Comparison of ENCODE assay signal across 8 cellular contexts in genomic region chr7:75074262-75074641, GRCh38. TPM values are rescaled to one million over a fixed set of nuclear protein-coding genes. Genes with fewer than 3 reads are reported as not detected.
DNase-seq lines count a peak whose midpoint lies in the region; TF ChIP-seq lines count a peak whose summit lies in the region.
"Not testable (repeated sequence)": the region's sequence is repeated elsewhere in the genome, so short reads cannot be mapped to it uniquely, and the experiment has no call there.

No MANE protein-coding gene starts in this region.

- peaks cover 17% of the 10 kb centered on the region for H3K4me1 Mint-ChIP-seq in activated T-cell treated with anti-CD3 and anti-CD28 coated beads, Interleukin-2, amount 50 U/mL, for 24 hours (ENCODE audit: low read depth)

- H3K36me3 Mint-ChIP-seq in activated T-cell treated with anti-CD3 and anti-CD28 coated beads, Interleukin-2, amount 50 U/mL, for 24 hours (ENCODE audit: low read depth), result peaks cover 30% of the 10 kb centered on the region

- TF ChIP-seq EP300 in sigmoid colon (IDR thresholded peaks at IDR 0.05), result not testable (repeated sequence)

- intact Hi-C loops in sigmoid colon (cut with DNase I), result loop anchor here (10.0 kb wide), 1 partner anchor 691 kb away; no protein-coding TSS in a partner anchor

- not testable (repeated sequence) for H3K27ac ChIP-seq in OCI-LY3 (ENCODE audit: low read length)
- peak overlapping the region; percentile 93 for H3K27ac ChIP-seq in caudate nucleus (ENCODE audit: low read depth, low read length)
- peak overlapping the region; percentile 82 to 86 for H3K27ac ChIP-seq in mucosa of rectum (ENCODE audit: low read depth in 2 of 2, low read length in 2 of 2)
- peak overlapping the region; percentile 88 to 99 (median 93) for H3K27ac ChIP-seq in sigmoid colon

- H3K27me3 ChIP-seq in OCI-LY3 (ENCODE audit: low read depth, low read length); mucosa of rectum (ENCODE audit: control insufficient read depth in 2 of 2, insufficient read depth in 2 of 2, low read length in 2 of 2); sigmoid colon: not testable (repeated sequence)

- peak overlapping the region; percentile 82; the same call in 1 of the 2 replicates for H2AFZ ChIP-seq in OCI-LY3 (ENCODE audit: low read depth, low read length)

- not testable (repeated sequence) for H3K9me3 ChIP-seq in OCI-LY3 (ENCODE audit: insufficient read depth, low read length); mucosa of rectum (ENCODE audit: control insufficient read depth in 2 of 2, low read length in 2 of 2); sigmoid colon

- H3K4me3 ChIP-seq in GM12864 (ENCODE audit: low read depth, low read length), result peak overlapping the region; percentile 94
- peak overlapping the region; percentile 92 for H3K4me3 ChIP-seq in OCI-LY3 (ENCODE audit: low read length)
- peak overlapping the region; percentile 85 to 86 for H3K4me3 ChIP-seq in foreskin fibroblast (ENCODE audit: low read depth in 1 of 2, low read length in 2 of 2)
- peak overlapping the region; percentile 93 to 96 for H3K4me3 ChIP-seq in mucosa of rectum (ENCODE audit: low read length in 2 of 2)
- peak overlapping the region; percentile 83 to 100 (median 88) for H3K4me3 ChIP-seq in sigmoid colon

- H3K27ac Mint-ChIP-seq in activated T-cell treated with anti-CD3 and anti-CD28 coated beads, Interleukin-2, amount 50 U/mL, for 24 hours, result peak overlapping the region; percentile 98

- H3K4me1 ChIP-seq in OCI-LY3 (ENCODE audit: low read length); mucosa of rectum (ENCODE audit: control insufficient read depth in 2 of 2, insufficient read depth in 2 of 2, low read length in 2 of 2): not testable (repeated sequence)
- peaks cover 0 to 15% (median 10%) of the 10 kb centered on the region in 4 donors for H3K4me1 ChIP-seq in sigmoid colon

- H3K9ac ChIP-seq in OCI-LY3 (ENCODE audit: low read length) (peak overlapping the region; percentile 55; the same call in 1 of the 2 replicates), mucosa of rectum (ENCODE audit: low read depth in 1 of 2, low read length in 2 of 2) (peak overlapping the region in 1 of 2 donors; percentile 89)

- H3K27me3 Mint-ChIP-seq in activated T-cell treated with anti-CD3 and anti-CD28 coated beads, Interleukin-2, amount 50 U/mL, for 24 hours, result not testable (repeated sequence)

- not testable (repeated sequence) for H3K9me3 Mint-ChIP-seq in activated T-cell treated with anti-CD3 and anti-CD28 coated beads, Interleukin-2, amount 50 U/mL, for 24 hours

- H4K20me1 ChIP-seq in OCI-LY3 (ENCODE audit: insufficient read depth, low read length), result not testable (repeated sequence)

- TF ChIP-seq POLR2A in sigmoid colon (IDR thresholded peaks at IDR 0.05), result not testable (repeated sequence)

- not testable (repeated sequence) for TF ChIP-seq CTCF in GM12864 (IDR thresholded peaks at IDR 0.05; ENCODE audit: low read depth, low read length, missing control alignments); OCI-LY3 (IDR thresholded peaks at IDR 0.05; ENCODE audit: low read depth, low read length); foreskin fibroblast (IDR thresholded peaks at IDR 0.05; ENCODE audit: low read depth, low read length); sigmoid colon (IDR thresholded peaks at IDR 0.05)

- DNase-seq in GM12864 (ENCODE audit: low read depth); activated T-cell treated with anti-CD3 and anti-CD28 coated beads, Interleukin-2, amount 50 U/mL, for 24 hours; caudate nucleus (lab: John Stamatoyannopoulos, UW); foreskin fibroblast: not testable (repeated sequence)
- DNase-seq in sigmoid colon (peak; percentile 27), ureter (ENCODE audit: low spot score) (peak; percentile 26)

- 70 to 73% methylated on average over 5 to 6 of the region's 8 CpGs for WGBS in sigmoid colon, 2 donors

- peak overlapping the region; percentile 69 for H3K4me2 ChIP-seq in OCI-LY3 (ENCODE audit: low read length)

- H3K36me3 ChIP-seq in OCI-LY3 (replicated peaks; ENCODE audit: low read depth, low read length), result not testable (repeated sequence)
- peaks cover 7 to 11% of the 10 kb centered on the region in 2 donors for H3K36me3 ChIP-seq in mucosa of rectum (ENCODE audit: control insufficient read depth in 2 of 2, insufficient read depth in 2 of 2, low read length in 2 of 2)
- peaks cover 9 to 24% (median 14%) of the 10 kb centered on the region in 4 donors for H3K36me3 ChIP-seq in sigmoid colon

- H3K4me3 Mint-ChIP-seq in activated T-cell treated with anti-CD3 and anti-CD28 coated beads, Interleukin-2, amount 50 U/mL, for 24 hours, result peak overlapping the region; percentile 95

- H3K79me2 ChIP-seq in OCI-LY3 (ENCODE audit: low read length), result peaks cover 21% of the 10 kb centered on the region

RNA-seq across cellular contexts. Expression of gene RCC1L, which starts 0.7 kb away (rescaled TPM):
- 10 to 100 TPM; 39.9 to 58.1 (median 40.5) TPM for total RNA-seq in sigmoid colon
- polyA plus RNA-seq in sigmoid colon, result 10 to 100 TPM; 27.0 to 47.2 (median 33.3) TPM
- total RNA-seq in ureter, result 33.8 TPM

RNA-seq across cellular contexts. Expression of gene GTF2IRD2B, which starts 18.1 kb away (rescaled TPM):
- total RNA-seq in sigmoid colon, result 100 to 1,000 TPM in 1 of 4 donors, 10 to 100 TPM in 3; 63.7 to 100 (median 71.2) TPM
- polyA plus RNA-seq in sigmoid colon, result 10 to 100 TPM in 2 of 3 donors, 1 to 10 TPM in 1; 9.0 to 12.6 (median 12.5) TPM
- 74.9 TPM for total RNA-seq in ureter
